ENCODE assay signal across 8 cellular contexts in genomic region chr19:42283248-42284065, GRCh38. TPM values are rescaled to one million over a fixed set of nuclear protein-coding genes. Genes with fewer than 3 reads are reported as not detected.
A peak's percentile ranks its signal among the peaks of the same experiment; 100 is the strongest.
DNase-seq lines count a peak whose midpoint lies in the region; ATAC-seq and TF ChIP-seq lines count a peak whose summit lies in the region.

No MANE protein-coding gene starts in this region.

- H3K4me2 ChIP-seq in BLaER1 treated with 17β-estradiol and CSF1 and Interleukin-3, amounts not matched to agents 10 nM and 100 nM: peak overlapping the region; percentile 93 to 100 (median 98)

- intact Hi-C loops in lower leg skin (cut with DNase I; ENCODE audit: low total_unique reads): no loop called here

- ATAC-seq in GM19324 (IDR thresholded peaks at IDR 0.05; ENCODE audit: low FRiP score, unreplicated experiment): peak; percentile 44
- peak; percentile 41 for ATAC-seq in HG03442 (IDR thresholded peaks at IDR 0.05; ENCODE audit: unreplicated experiment)

- no peaks in the 10 kb centered on the region for H3K9me3 ChIP-seq in BLaER1 treated with 17β-estradiol and CSF1 and Interleukin-3, amounts not matched to agents 10 nM and 100 nM (replicated peaks in 1 of 11)

- peak overlapping the region; percentile 83 to 95 (median 90) for H3K27ac ChIP-seq in BLaER1 treated with 17β-estradiol and CSF1 and Interleukin-3, amounts not matched to agents 10 nM and 100 nM

- no peaks in the 10 kb centered on the region for H3K27me3 ChIP-seq in BLaER1 treated with 17β-estradiol and CSF1 and Interleukin-3, amounts not matched to agents 10 nM and 100 nM

- no peak for TF ChIP-seq CTCF in lower leg skin (IDR thresholded peaks at IDR 0.05)

- H3K9ac ChIP-seq in BLaER1 treated with 17β-estradiol and CSF1 and Interleukin-3, amounts not matched to agents 10 nM and 100 nM: peak overlapping the region; percentile 84 to 93 (median 89)

- H4K20me1 ChIP-seq in BLaER1 treated with 17β-estradiol and CSF1 and Interleukin-3, amounts not matched to agents 10 nM and 100 nM: peaks cover 34 to 72% (median 53%) of the 10 kb centered on the region in 11 experiments; a peak in 21 of 22 replicates

- DNase-seq in NCI-H510A treated with DMSO at 0.1 percent for 48 hours (lab: John Stamatoyannopoulos, UW): peak; percentile 83
- peak; percentile 95 for DNase-seq in activated CD4-positive, alpha-beta T cell treated with anti-CD3 and anti-CD28 coated beads, Interleukin-2, amount 50 U/mL, for 1 hour
- DNase-seq in dermis microvascular lymphatic vessel endothelial cell (ENCODE audit: low read depth in 2 of 2): peak; percentile 69 to 95
- DNase-seq in lower leg skin (ENCODE audit: low spot score in 2 of 2): peak; percentile 93 to 99
- DNase-seq in stimulated activated CD4-positive, alpha-beta T cell treated with anti-CD3 and anti-CD28 coated beads, Interleukin-4, amount 100 ng/mL, for 24 hours: peak; percentile 94

- peaks cover 16 to 19% (median 18%) of the 10 kb centered on the region in 11 experiments for H3K36me3 ChIP-seq in BLaER1 treated with 17β-estradiol and CSF1 and Interleukin-3, amounts not matched to agents 10 nM and 100 nM

- 2% methylated on average over 36 to 45 of the region's 73 CpGs for WGBS in lower leg skin, 2 donors

- peaks cover 73 to 82% (median 77%) of the 10 kb centered on the region in 10 experiments for H3K4me1 ChIP-seq in BLaER1 treated with 17β-estradiol and CSF1 and Interleukin-3, amounts not matched to agents 10 nM and 100 nM

- peak overlapping the region; percentile 64 to 82 (median 74) for H3K4me3 ChIP-seq in BLaER1 treated with 17β-estradiol and CSF1 and Interleukin-3, amounts not matched to agents 10 nM and 100 nM
- no peak overlapping the region for H3K4me3 ChIP-seq in lower leg skin (ENCODE audit: low read depth, poor library complexity, severe bottlenecking)

- TF ChIP-seq POLR2A in lower leg skin (IDR thresholded peaks at IDR 0.05): peak in 1 of 2 donors; percentile 45

RNA-seq across cellular contexts. Expression of gene CIC, which starts 14.4 kb away (rescaled TPM):
- total RNA-seq in dermis microvascular lymphatic vessel endothelial cell: 8.7 and 14.0 TPM in 2 replicates
- 10 to 100 TPM; 57.8 to 90.0 (median 59.0) TPM for total RNA-seq in lower leg skin

RNA-seq across cellular contexts. Expression of gene PRR19, which starts 18.5 kb away (rescaled TPM):
- total RNA-seq in dermis microvascular lymphatic vessel endothelial cell (0.13 and 0.51 TPM in 2 replicates), lower leg skin (under 1 TPM in 3 of 4 donors, not detected in 1; 0.23 to 0.30 (median 0.29) TPM)

RNA-seq across cellular contexts. Expression of gene PAFAH1B3, which starts 19.0 kb away (rescaled TPM):
- 34.0 and 36.9 TPM in 2 replicates for total RNA-seq in dermis microvascular lymphatic vessel endothelial cell
- total RNA-seq in lower leg skin: 10 to 100 TPM in 3 of 4 donors, 1 to 10 TPM in 1; 4.3 to 18.4 (median 14.0) TPM

RNA-seq across cellular contexts. Expression of gene ERF, which starts 28.5 kb away (rescaled TPM):
- total RNA-seq in dermis microvascular lymphatic vessel endothelial cell (18.4 and 31.1 TPM in 2 replicates), lower leg skin (10 to 100 TPM; 29.9 to 44.0 (median 36.9) TPM)

RNA-seq across cellular contexts. Expression of gene TMEM145, which starts 29.7 kb away (rescaled TPM):
- total RNA-seq in dermis microvascular lymphatic vessel endothelial cell (0.25 and 0.26 TPM in 2 replicates), lower leg skin (under 1 TPM in 1 of 4 donors, not detected in 3; 0.88 TPM)
